Comparison of ENCODE assay signal across 9 cellular contexts in the genomic region with DNA sequence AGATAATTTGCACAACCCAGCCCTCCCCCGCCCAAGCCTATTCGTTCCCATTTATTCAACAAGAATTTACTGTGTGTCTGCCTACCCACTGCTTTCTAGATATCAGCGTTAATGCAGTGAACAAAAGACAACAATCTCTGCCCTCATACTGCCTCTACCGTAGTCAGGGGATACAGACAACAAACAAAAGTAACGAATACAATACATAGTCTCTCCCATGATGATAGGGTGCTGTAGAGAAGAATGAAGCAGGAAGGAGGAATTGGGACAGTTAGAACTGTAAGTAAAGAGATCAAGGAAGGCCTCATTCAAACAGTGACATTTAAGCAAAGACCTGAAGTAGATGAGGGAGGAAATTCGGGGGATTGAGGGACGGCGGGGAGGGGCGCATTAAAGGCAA. TPM values are rescaled to one million over a fixed set of nuclear protein-coding genes. Genes with fewer than 3 reads are reported as not detected.
A peak's percentile ranks its signal among the peaks of the same experiment; 100 is the strongest.
DNase-seq lines count a peak whose midpoint lies in the region; ATAC-seq, FAIRE-seq and TF ChIP-seq lines count a peak whose summit lies in the region.
"Had no signal": no experiment of that assay in that cellular context is flagged by ENCODE, and none has a peak within 500 bp of the region (broad histone marks: within the 10 kb centered on the region; RNA-seq: fewer than 3 reads in every experiment).

No MANE protein-coding gene starts in this region.

- no peak overlapping the region for H3K27ac ChIP-seq in endothelial cell of umbilical vein (ENCODE audit: insufficient read depth, low read depth, low read length)

- peak overlapping the region; percentile 24 for H3K9ac ChIP-seq in endothelial cell of umbilical vein (replicated peaks; ENCODE audit: extremely low read depth, insufficient read depth, low read length)
- H3K9ac ChIP-seq in skeletal muscle satellite cell (ENCODE audit: low read depth, low read length): no peak overlapping the region

- no peaks in the 10 kb centered on the region for H3K9me1 ChIP-seq in endothelial cell of umbilical vein (replicated peaks; ENCODE audit: control insufficient read depth, extremely low read depth, insufficient read depth, low read length)

- TF ChIP-seq CTCF in endothelial cell of umbilical vein (IDR thresholded peaks at IDR 0.05; ENCODE audit: extremely low read depth in 1 of 2, insufficient read depth in 1 of 2, low read depth in 1 of 2, low read length in 2 of 2): no peak

- BruUV-seq in endothelial cell of umbilical vein (replicated peaks; lab: Mats Ljungman, UMichigan): no TSS peak

- H3K4me2 ChIP-seq in endothelial cell of umbilical vein (ENCODE audit: insufficient read depth, low read length) (no peak overlapping the region), skeletal muscle satellite cell (ENCODE audit: low read length) (peak overlapping the region; percentile 43)

- peaks cover 13% of the 10 kb centered on the region for H3K36me3 Mint-ChIP-seq in T-helper 1 cell treated with Interleukin-12 subunit alpha and Interleukin-12 subunit beta and Interleukin-4 antibody, amounts not matched to agents 30 μg/mL and 1 μg/mL, for 36 hours (ENCODE audit: low read depth)

- H3K36me3 ChIP-seq in endothelial cell of umbilical vein (ENCODE audit: control insufficient read depth in 2 of 2, extremely low read depth in 1 of 2, insufficient read depth in 2 of 2, low read length in 2 of 2) (no peaks in the 10 kb centered on the region), skeletal muscle satellite cell (ENCODE audit: insufficient read depth, low read length) (peaks cover 17% of the 10 kb centered on the region)

- H3K4me3 ChIP-seq in endothelial cell of umbilical vein (replicated peaks in 1 of 3; ENCODE audit: insufficient read depth in 1 of 3, low read depth in 1 of 3, low read length in 3 of 3) (no peak overlapping the region), skeletal muscle satellite cell (ENCODE audit: low read length) (no peak overlapping the region)

- H3K79me2 ChIP-seq in endothelial cell of umbilical vein (ENCODE audit: control insufficient read depth, insufficient read depth, low read length): peaks cover 40% of the 10 kb centered on the region

- H3K9me3 ChIP-seq in endothelial cell of umbilical vein (replicated peaks; ENCODE audit: control insufficient read depth, insufficient read depth, low read length): no peaks in the 10 kb centered on the region
- no peaks in the 10 kb centered on the region for H3K9me3 ChIP-seq in skeletal muscle satellite cell (replicated peaks; ENCODE audit: low read length)

- dilution Hi-C loops in endothelial cell of umbilical vein (cut with MboI; ENCODE audit: extremely low pct_ligation_motif_present, low sequenced_read_pairs): no loop called here

- H3K4me3 Mint-ChIP-seq in T-helper 1 cell treated with Interleukin-12 subunit alpha and Interleukin-12 subunit beta and Interleukin-4 antibody, amounts not matched to agents 30 μg/mL and 1 μg/mL, for 36 hours: peak overlapping the region; percentile 82

- no peak for TF ChIP-seq POLR2A in endothelial cell of umbilical vein (IDR thresholded peaks at IDR 0.05; ENCODE audit: low read depth, low read length)

- CTCF ChIA-PET in endothelial cell of umbilical vein (lab: Charles Lee): no interaction called here

- POLR2A ChIA-PET in endothelial cell of umbilical vein (lab: Charles Lee): no interaction called here

- no peak for FAIRE-seq in endothelial cell of umbilical vein (lab: Jason Lieb, UNC)

- DNase-seq in T-helper 1 cell: no peak
- DNase-seq in RKO (ENCODE audit: low spot score): peak; percentile 38
- DNase-seq in endothelial cell of umbilical vein (ENCODE audit: low read depth, low spot score): peak; percentile 24
- no peak for DNase-seq in ecto neural progenitor cell (ENCODE audit: low spot score)
- no peak for DNase-seq in NCI-H2029 (lab: John Stamatoyannopoulos, UW)
- DNase-seq: SHP77 had no signal

- intact Hi-C loops in endothelial cell of umbilical vein (cut with micrococcal nuclease): no loop called here

- H3K27me3 Mint-ChIP-seq in T-helper 1 cell treated with Interleukin-12 subunit alpha and Interleukin-12 subunit beta and Interleukin-4 antibody, amounts not matched to agents 30 μg/mL and 1 μg/mL, for 36 hours (ENCODE audit: low read depth): no peaks in the 10 kb centered on the region

- H3K27ac Mint-ChIP-seq in T-helper 1 cell treated with Interleukin-12 subunit alpha and Interleukin-12 subunit beta and Interleukin-4 antibody, amounts not matched to agents 30 μg/mL and 1 μg/mL, for 36 hours: peak overlapping the region; percentile 46

- no peak overlapping the region for H2AFZ ChIP-seq in endothelial cell of umbilical vein (ENCODE audit: low read depth, low read length)

- peaks cover 17% of the 10 kb centered on the region for H3K4me1 ChIP-seq in endothelial cell of umbilical vein (ENCODE audit: control insufficient read depth, extremely low read depth, insufficient read depth, low read length)
- H3K4me1 ChIP-seq in skeletal muscle satellite cell (ENCODE audit: control insufficient read depth, insufficient read depth, low read length): peaks cover 40% of the 10 kb centered on the region

- peaks cover 26% of the 10 kb centered on the region for H3K4me1 Mint-ChIP-seq in T-helper 1 cell treated with Interleukin-12 subunit alpha and Interleukin-12 subunit beta and Interleukin-4 antibody, amounts not matched to agents 30 μg/mL and 1 μg/mL, for 36 hours (ENCODE audit: low read depth)

- H3K27me3 ChIP-seq in endothelial cell of umbilical vein (ENCODE audit: control insufficient read depth in 2 of 2, insufficient read depth in 2 of 2, low read length in 2 of 2) (no peaks in the 10 kb centered on the region), skeletal muscle satellite cell (ENCODE audit: control insufficient read depth, insufficient read depth, low read length) (no peaks in the 10 kb centered on the region)

- H3K9me3 Mint-ChIP-seq in T-helper 1 cell treated with Interleukin-12 subunit alpha and Interleukin-12 subunit beta and Interleukin-4 antibody, amounts not matched to agents 30 μg/mL and 1 μg/mL, for 36 hours: no peaks in the 10 kb centered on the region

- H4K20me1 ChIP-seq in endothelial cell of umbilical vein (replicated peaks; ENCODE audit: control insufficient read depth, extremely low read depth, insufficient read depth, low read length): peaks cover 2% of the 10 kb centered on the region

- ATAC-seq in GM18873 (IDR thresholded peaks at IDR 0.05; ENCODE audit: low FRiP score, unreplicated experiment): no peak

TF ChIP-seq in endothelial cell of umbilical vein, 7 proteins besides CTCF, POLR2A, EP300 and RAD21:
- TF ChIP-seq, protein P1, sequence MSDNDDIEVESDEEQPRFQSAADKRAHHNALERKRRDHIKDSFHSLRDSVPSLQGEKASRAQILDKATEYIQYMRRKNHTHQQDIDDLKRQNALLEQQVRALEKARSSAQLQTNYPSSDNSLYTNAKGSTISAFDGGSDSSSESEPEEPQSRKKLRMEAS (IDR thresholded peaks at IDR 0.05; ENCODE audit: insufficient read depth, insufficient read length): no peak
- TF ChIP-seq FOS (IDR thresholded peaks at IDR 0.05; ENCODE audit: borderline replicate concordance, insufficient read depth, low read length): no peak
- TF ChIP-seq EZH2 (IDR thresholded peaks at IDR 0.05; ENCODE audit: borderline replicate concordance, low read depth, low read length, severe bottlenecking): no peak
- TF ChIP-seq JUN (IDR thresholded peaks at IDR 0.05; ENCODE audit: borderline replicate concordance, insufficient read depth, insufficient read length, low read depth): no peak
- TF ChIP-seq MYC (IDR thresholded peaks at IDR 0.05; ENCODE audit: low read depth, low read length): no peak
- no peak for TF ChIP-seq GATA2 (IDR thresholded peaks at IDR 0.05; ENCODE audit: insufficient read depth, insufficient read length, low read depth, low read length)
- no peak for TF ChIP-seq POLR2AphosphoS5 (IDR thresholded peaks at IDR 0.05; ENCODE audit: insufficient read depth, low read depth, low read length)

RNA-seq across cellular contexts. Expression of a gene that starts 1.7 kb away (rescaled TPM):
- total RNA-seq in endothelial cell of umbilical vein: 23.3 and 29.0 TPM in 2 replicates
- polyA plus RNA-seq in endothelial cell of umbilical vein: 11.5 and 16.5 TPM in 2 replicates
- 11.6 and 13.6 TPM in 2 replicates for polyA plus RNA-seq in endothelial cell of umbilical vein (2011; cell fraction: cytosol; rRNA removed)
- polyA plus RNA-seq in endothelial cell of umbilical vein (2011; cell fraction: nucleus; rRNA removed): 51.6 and 58.9 TPM in 2 replicates
- 18.9 and 24.6 TPM in 2 replicates for polyA plus RNA-seq in endothelial cell of umbilical vein (2012)
- 25.5 and 29.3 TPM in 2 replicates for polyA minus RNA-seq in endothelial cell of umbilical vein
- 16.6 TPM for polyA minus RNA-seq in endothelial cell of umbilical vein (2011; cell fraction: cytosol; rRNA and poly(A)+ RNA removed)
- polyA minus RNA-seq in endothelial cell of umbilical vein (2011; cell fraction: nucleus; rRNA and poly(A)+ RNA removed): 40.6 and 42.4 TPM in 2 replicates
- 36.0 and 38.3 TPM in 2 replicates for total RNA-seq in skeletal muscle satellite cell (2012; rRNA removed)

RNA-seq across cellular contexts. Expression of a gene that starts 1.8 kb away (rescaled TPM):
- total RNA-seq in endothelial cell of umbilical vein: 72.4 and 73.8 TPM in 2 replicates
- polyA plus RNA-seq in endothelial cell of umbilical vein: 9.7 and 20.7 TPM in 2 replicates
- polyA plus RNA-seq in endothelial cell of umbilical vein (2011; cell fraction: cytosol; rRNA removed): 48.9 and 63.6 TPM in 2 replicates
- polyA plus RNA-seq in endothelial cell of umbilical vein (2011; cell fraction: nucleus; rRNA removed): 14.4 and 34.8 TPM in 2 replicates
- 75.6 and 88.8 TPM in 2 replicates for polyA plus RNA-seq in endothelial cell of umbilical vein (2012)
- polyA minus RNA-seq in endothelial cell of umbilical vein: 12.6 and 14.1 TPM in 2 replicates
- polyA minus RNA-seq in endothelial cell of umbilical vein (2011; cell fraction: cytosol; rRNA and poly(A)+ RNA removed): 40.8 TPM
- 3.9 and 8.9 TPM in 2 replicates for polyA minus RNA-seq in endothelial cell of umbilical vein (2011; cell fraction: nucleus; rRNA and poly(A)+ RNA removed)
- 104 and 120 TPM in 2 replicates for total RNA-seq in skeletal muscle satellite cell (2012; rRNA removed)

Comparison
In these comparisons a context has a peak if more than half of its experiments do, and no peak if none do; other contexts are left out.
1. DNase-seq: peak in RKO (single experiment) and endothelial cell of umbilical vein (single experiment); none in T-helper 1 cell (0 of 5), ecto neural progenitor cell (single experiment) and NCI-H2029 (single experiment).